Comparison of ENCODE assay signal across 12 cellular contexts in genomic region chr13:50320297-50320862, GRCh38.
DNase-seq lines count a peak whose midpoint lies in the region; ATAC-seq, FAIRE-seq and TF ChIP-seq lines count a peak whose summit lies in the region.
"Had no signal": no experiment of that assay in that cellular context is flagged by ENCODE, and none has a peak within 500 bp of the region (broad histone marks: within the 10 kb centered on the region; RNA-seq: fewer than 3 reads in every experiment).

No MANE protein-coding gene starts in this region.

- TF ChIP-seq POLR2A in HepG2 (IDR thresholded peaks at IDR 0.05; ENCODE audit: insufficient read depth in 1 of 2, low read depth in 2 of 2, low read length in 2 of 2) = no peak
- no peak for TF ChIP-seq POLR2A in ovary (IDR thresholded peaks at IDR 0.05)

- peaks cover 25% of the 10 kb centered on the region for H3K4me1 Mint-ChIP-seq in astrocyte (ENCODE audit: low read depth, unreplicated experiment)

- no peak overlapping the region for H3K4me3 ChIP-seq in astrocyte (ENCODE audit: insufficient read depth, low read depth, low read length)
- H3K4me3 ChIP-seq in HepG2 (replicated peaks in 1 of 3; ENCODE audit: insufficient read depth in 1 of 3, low read depth in 2 of 3, low read length in 3 of 3) = no peak overlapping the region; a peak in 1 of 6 replicates
- H3K4me3 ChIP-seq in ovary = no peak overlapping the region

- H3K4me3 Mint-ChIP-seq in astrocyte (ENCODE audit: unreplicated experiment) = no peak overlapping the region

- DNase-seq in AG08395 (ENCODE audit: low spot score) (peak; percentile 13), astrocyte (ENCODE audit: low read depth) (peak; percentile 81), HepG2 (ENCODE audit: low spot score) (peak; percentile 84), NCI-H524 treated with DMSO at 0.1 percent for 48 hours (lab: John Stamatoyannopoulos, UW) (no peak), NCI-H446 (lab: John Stamatoyannopoulos, UW) (no peak), COLO829 (ENCODE audit: low spot score) (no peak), ovary (no peak)
- DNase-seq: activated CD4-positive, alpha-beta T cell treated with anti-CD3 and anti-CD28 coated beads, Interleukin-2, amount 50 U/mL, for 1 hour; cerebellar nuclear complex; DMS79 treated with DMSO at 0.1 percent for 48 hours; NCI-H82 had no signal

- no peaks in the 10 kb centered on the region for H3K27me3 Mint-ChIP-seq in astrocyte (ENCODE audit: low read depth, unreplicated experiment)

- no TSS peak for BruUV-seq in HepG2 (replicated peaks; lab: Mats Ljungman, UMichigan)

- in situ Hi-C loops in HepG2 (cut with HindIII; ENCODE audit: extremely low pct_ligation_motif_present, low pct_unique_long_range_greater_than_20kb) = no loop called here

- whole genome bisulfite sequencing in HepG2 (ENCODE audit: low lambda C conversion rate) = 0% methylated on average over 1 of the region's 1 CpG
- 0% methylated on average over 1 of the region's 1 CpG for WGBS in ovary, 3 donors

- no peak for TF ChIP-seq RAD21 in HepG2 (CRISPR knock-in tag; IDR thresholded peaks at IDR 0.05)

- peak in 1 of 2 experiments; percentile 65; a peak in 2 of 4 replicates for TF ChIP-seq EP300 in HepG2 (IDR thresholded peaks at IDR 0.05; ENCODE audit: low read depth in 2 of 2, low read length in 2 of 2)
- no peak for TF ChIP-seq EP300 in HepG2 (CRISPR knock-in tag; IDR thresholded peaks at IDR 0.05; ENCODE audit: borderline replicate concordance)
- TF ChIP-seq EP300 in ovary (IDR thresholded peaks at IDR 0.05) = no peak

- H3K9me3 Mint-ChIP-seq in astrocyte (ENCODE audit: unreplicated experiment) = peaks cover 4% of the 10 kb centered on the region

- ATAC-seq in HepG2 = peak; percentile 97

- TF ChIP-seq CTCF in astrocyte (IDR thresholded peaks at IDR 0.05; ENCODE audit: insufficient read depth, low read depth, low read length) (no peak), HepG2 (CRISPR knock-in tag; IDR thresholded peaks at IDR 0.05) (no peak), ovary (IDR thresholded peaks at IDR 0.05) (no peak)

- no peak overlapping the region for H2AFZ ChIP-seq in astrocyte (ENCODE audit: low read depth, low read length)
- no peak overlapping the region for H2AFZ ChIP-seq in HepG2 (ENCODE audit: low read length)

- H3K4me2 ChIP-seq in astrocyte (ENCODE audit: low read length) (peak overlapping the region; percentile 14), HepG2 (ENCODE audit: low read depth, low read length) (peak overlapping the region; percentile 41)

- H3K36me3 ChIP-seq in KOPT-K1 (ENCODE audit: insufficient read depth, low read length) (no peaks in the 10 kb centered on the region), astrocyte (ENCODE audit: insufficient read depth, low read length) (no peaks in the 10 kb centered on the region), HepG2 (replicated peaks in 1 of 2; ENCODE audit: control insufficient read depth in 1 of 2, insufficient read depth in 2 of 2, low read length in 2 of 2) (no peaks in the 10 kb centered on the region), ovary (no peaks in the 10 kb centered on the region)

- CTCF ChIA-PET in HepG2 (lab: Yijun Ruan, JAX; ENCODE audit: low intra/inter-chr PET ratio, low total read pairs) = no interaction called here

- FAIRE-seq in astrocyte (lab: Jason Lieb, UNC) (peak; percentile 49), HepG2 (lab: Jason Lieb, UNC) (peak; percentile 44)

- no peaks in the 10 kb centered on the region for H3K27me3 ChIP-seq in astrocyte (ENCODE audit: insufficient read depth, low read length)
- H3K27me3 ChIP-seq in HepG2 (ENCODE audit: control insufficient read depth in 1 of 2, insufficient read depth in 2 of 2, low read length in 2 of 2) = no peaks in the 10 kb centered on the region
- no peaks in the 10 kb centered on the region for H3K27me3 ChIP-seq in ovary

- H3K36me3 Mint-ChIP-seq in astrocyte (ENCODE audit: low read depth, unreplicated experiment) = no peaks in the 10 kb centered on the region

- H3K9me3 ChIP-seq in KOPT-K1 (ENCODE audit: insufficient read depth, low read length, poor library complexity, severe bottlenecking) (no peaks in the 10 kb centered on the region), astrocyte (ENCODE audit: insufficient read depth, low read depth, low read length) (no peaks in the 10 kb centered on the region), HepG2 (ENCODE audit: low read length) (no peaks in the 10 kb centered on the region), ovary (no peaks in the 10 kb centered on the region)

- peak overlapping the region; percentile 4 for H3K9ac ChIP-seq in astrocyte (ENCODE audit: low read length)
- H3K9ac ChIP-seq in HepG2 (ENCODE audit: insufficient read depth, low read depth, low read length) = no peak overlapping the region

- H3K79me2 ChIP-seq in astrocyte (ENCODE audit: insufficient read depth, low read length) (no peaks in the 10 kb centered on the region), HepG2 (ENCODE audit: insufficient read depth, low read length) (peaks cover 3% of the 10 kb centered on the region)

- peak overlapping the region; percentile 99 for H3K27ac Mint-ChIP-seq in astrocyte (ENCODE audit: unreplicated experiment)

- POLR2A ChIA-PET in HepG2 (lab: Yijun Ruan, JAX) = interaction anchor here (0.6 to 1.1 kb wide), 2 partner anchors 195 to 238 kb away, joined by 3 read pairs; no protein-coding TSS in a partner anchor

- peak overlapping the region; percentile 81 for H3K27ac ChIP-seq in KOPT-K1 (ENCODE audit: low read depth, low read length, poor library complexity, severe bottlenecking)
- H3K27ac ChIP-seq in astrocyte (ENCODE audit: low read depth, low read length) = peak overlapping the region; percentile 50
- peak overlapping the region; percentile 41 for H3K27ac ChIP-seq in HepG2 (ENCODE audit: extremely low read length, insufficient read depth, low read length)
- no peak overlapping the region for H3K27ac ChIP-seq in ovary

- H3K4me1 ChIP-seq in astrocyte (ENCODE audit: insufficient read depth, low read length) (peaks cover 18% of the 10 kb centered on the region), HepG2 (ENCODE audit: insufficient read depth, low read length) (peaks cover 38% of the 10 kb centered on the region), ovary (ENCODE audit: insufficient read depth) (no peaks in the 10 kb centered on the region)

- H4K20me1 ChIP-seq in astrocyte (ENCODE audit: insufficient read depth, low read length) (no peaks in the 10 kb centered on the region), HepG2 (ENCODE audit: insufficient read depth, low read length) (peaks cover 12% of the 10 kb centered on the region; the same call in 1 of the 2 replicates)

- intact Hi-C loops in HepG2 (cut with micrococcal nuclease; ENCODE audit: unreplicated experiment) = no loop called here
- intact Hi-C loops in ovary (cut with DNase I) = no loop called here

TF ChIP-seq in HepG2, 621 proteins besides CTCF, POLR2A, EP300 and RAD21 (continues in another document):
- TF ChIP-seq TFAP4 (IDR thresholded peaks at IDR 0.05; ENCODE audit: borderline replicate concordance, low read depth) (no peak), ONECUT2 (CRISPR knock-in tag; IDR thresholded peaks at IDR 0.05) (peak; percentile 11; the same call in 1 of the 2 replicates), HOXA9 (CRISPR knock-in tag; IDR thresholded peaks at IDR 0.05; ENCODE audit: borderline replicate concordance) (no peak), ZNF430 (CRISPR knock-in tag; IDR thresholded peaks at IDR 0.05) (no peak), HMG20B (CRISPR knock-in tag; conservative IDR thresholded peaks at IDR 0.05) (peak; percentile 66; the same call in 1 of the 2 replicates), TAF1 (CRISPR knock-in tag; IDR thresholded peaks at IDR 0.05) (no peak), JUN (CRISPR knock-in tag; IDR thresholded peaks at IDR 0.05) (peak; percentile 57; the same call in 1 of the 2 replicates), HNF1A (IDR thresholded peaks at IDR 0.05; ENCODE audit: low read depth) (peak; percentile 69), HNF1A (CRISPR knock-in tag; IDR thresholded peaks at IDR 0.05; ENCODE audit: borderline replicate concordance) (peak; percentile 67; the same call in 1 of the 2 replicates), HNF4A (CRISPR knock-in tag; IDR thresholded peaks at IDR 0.05) (0 out of 2 replicates have a peak, but pooled peaks have one; percentile 14), ZKSCAN1 (IDR thresholded peaks at IDR 0.05; ENCODE audit: low read length) (peak; percentile 13; the same call in 1 of the 2 replicates)

Comparison
In these comparisons a context has a peak if more than half of its experiments do, and no peak if none do; other contexts are left out.
1. DNase-seq: peak in AG08395 (single experiment), astrocyte (single experiment) and HepG2 (single experiment); none in NCI-H524 treated with DMSO at 0.1 percent for 48 hours (single experiment), NCI-H446 (0 of 2), COLO829 (single experiment) and ovary (0 of 5).
2. H3K27ac ChIP-seq: peak in KOPT-K1 (single experiment), astrocyte (single experiment) and HepG2 (single experiment); none in ovary (0 of 2).